Comparison of ENCODE assay signal across 24 cellular contexts in the genomic region with DNA sequence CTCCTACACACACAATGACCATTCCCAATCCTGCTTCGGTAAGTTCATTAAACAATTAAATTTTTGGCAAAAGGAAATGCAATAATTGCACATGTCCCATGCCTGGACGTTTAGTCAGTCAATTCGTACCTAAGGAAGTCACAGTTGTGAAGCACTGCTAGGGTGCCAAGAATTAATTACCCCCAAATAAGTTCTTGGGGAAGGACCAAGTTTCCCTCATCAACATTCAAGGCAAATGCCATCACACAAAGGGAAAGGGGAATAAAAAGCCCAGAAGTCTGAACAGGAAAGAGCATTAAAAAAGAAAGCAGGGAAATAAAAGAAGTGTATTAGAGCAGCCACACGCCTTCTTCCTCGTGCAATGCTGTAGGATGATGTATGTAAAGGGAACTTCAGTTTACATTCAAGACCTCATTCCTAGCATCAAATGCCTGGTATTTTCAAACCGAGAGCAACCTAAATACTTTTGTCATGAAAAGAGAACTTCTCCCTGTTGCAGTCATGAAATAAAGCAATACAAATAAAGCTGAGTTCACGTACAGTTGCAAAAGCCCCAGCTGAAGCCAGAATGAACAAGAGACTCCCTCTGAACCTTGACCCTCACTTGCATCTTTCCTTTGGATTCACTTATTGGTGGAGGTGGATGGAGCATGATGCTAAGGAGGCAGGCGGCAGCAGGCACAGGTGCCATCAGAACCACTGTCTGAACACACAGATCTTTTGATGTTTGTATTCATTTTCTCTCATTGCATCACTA.
"Had no signal": no experiment of that assay in that cellular context is flagged by ENCODE, and none has a peak within 500 bp of the region (broad histone marks: within the 10 kb centered on the region; RNA-seq: fewer than 3 reads in every experiment).

No MANE protein-coding gene starts in this region.

- H3K27me3 Mint-ChIP-seq: activated CD4-positive, alpha-beta T cell treated with anti-CD3 and anti-CD28 coated beads, Interleukin-2, amount 10 ng/mL, durations not matched to agents 24 days and 14 days; activated T-cell treated with anti-CD3 and anti-CD28 coated beads, Interleukin-2, amount 50 U/mL, for 24 hours; brain had no signal

- DNase-seq: activated CD4-positive, alpha-beta T cell treated with anti-CD3 and anti-CD28 coated beads, Interleukin-2, amount 10 ng/mL, durations not matched to agents 24 days and 14 days; activated CD4-positive, alpha-beta T cell treated with anti-CD3 and anti-CD28 coated beads, Interleukin-2, amount 50 U/mL, for 4 hours; activated CD4-positive, CD25-positive, alpha-beta regulatory T cell; activated CD8-positive, alpha-beta T cell treated with anti-CD3 and anti-CD28 coated beads for 36 hours; activated gamma-delta T cell; activated naive CD4-positive, alpha-beta T cell treated with Interleukin-2 at 50 U/mL for 16 hours; activated T-cell treated with anti-CD3 and anti-CD28 coated beads, Interleukin-2, amount 50 U/mL, for 24 hours; adrenal gland; MM.1S; MV-4-11; NCI-H1092; NCI-H1436 treated with DMSO at 0.1 percent for 48 hours; NCI-H1694 treated with DMSO at 0.1 percent for 48 hours; NCI-H2029; NCI-H345; NCI-H524 treated with DMSO at 0.1 percent for 48 hours; SHP77; SJCRH30; T1000; WERI-Rb-1 had no signal

- H3K36me3 Mint-ChIP-seq: brain had no signal

- H3K9me3 Mint-ChIP-seq: activated CD4-positive, alpha-beta T cell treated with anti-CD3 and anti-CD28 coated beads, Interleukin-2, amount 10 ng/mL, durations not matched to agents 24 days and 14 days; activated CD8-positive, alpha-beta T cell treated with anti-CD3 and anti-CD28 coated beads for 36 hours; activated T-helper 2 cell treated with anti-CD3 and anti-CD28 coated beads, Interferon-gamma antibody, Interleukin-2, Interleukin-4, amounts not matched to agents 10 μg/mL and 5 μg/mL and 100 μg/mL, durations not matched to agents 14 hours and 24 hours and 36 hours had no signal

- H3K4me1 Mint-ChIP-seq: activated CD4-positive, alpha-beta T cell treated with anti-CD3 and anti-CD28 coated beads, Interleukin-2, amount 10 ng/mL, durations not matched to agents 24 days and 14 days had no signal

- ATAC-seq: activated CD8-positive, alpha-beta T cell treated with anti-CD3 and anti-CD28 coated beads for 36 hours; activated naive CD4-positive, alpha-beta T cell treated with anti-CD3 and anti-CD28 coated beads, Interleukin-2, amount 50 U/mL, for 72 hours; Panc1 had no signal

- H3K4me3 Mint-ChIP-seq: activated CD4-positive, alpha-beta T cell treated with anti-CD3 and anti-CD28 coated beads, Interleukin-2, amount 10 ng/mL, durations not matched to agents 24 days and 14 days; activated CD8-positive, alpha-beta T cell treated with anti-CD3 and anti-CD28 coated beads for 36 hours; activated T-cell treated with anti-CD3 and anti-CD28 coated beads, Interleukin-2, amount 50 U/mL, for 24 hours had no signal

- H3K27ac Mint-ChIP-seq: activated CD4-positive, alpha-beta T cell treated with anti-CD3 and anti-CD28 coated beads, Interleukin-2, amount 10 ng/mL, durations not matched to agents 24 days and 14 days; activated CD8-positive, alpha-beta T cell treated with anti-CD3 and anti-CD28 coated beads for 36 hours; activated naive CD4-positive, alpha-beta T cell treated with anti-CD3 and anti-CD28 coated beads, Interleukin-2, amount 50 U/mL, for 72 hours; activated T-cell treated with anti-CD3 and anti-CD28 coated beads, Interleukin-2, amount 50 U/mL, for 24 hours; activated T-helper 2 cell treated with anti-CD3 and anti-CD28 coated beads, Interferon-gamma antibody, Interleukin-2, Interleukin-4, amounts not matched to agents 10 μg/mL and 5 μg/mL and 100 μg/mL, durations not matched to agents 14 hours and 24 hours and 36 hours had no signal
